In genomic region chr11:70711911-70712185, GRCh38 we compare ENCODE assay signal across 15 cellular contexts.
DNase-seq lines count a peak whose midpoint lies in the region; ATAC-seq and TF ChIP-seq lines count a peak whose summit lies in the region.
"Had no signal": no experiment of that assay in that cellular context is flagged by ENCODE, and none has a peak within 500 bp of the region (broad histone marks: within the 10 kb centered on the region; RNA-seq: fewer than 3 reads in every experiment).

No MANE protein-coding gene starts in this region.

- H3T11ph ChIP-seq in H9 (ENCODE audit: low read length), result no peak overlapping the region

- H3K79me1 ChIP-seq in H9 (ENCODE audit: insufficient read depth, low read depth, low read length, poor library complexity, severe bottlenecking) (no peaks in the 10 kb centered on the region), neuronal stem cell (ENCODE audit: low read depth, low read length) (no peaks in the 10 kb centered on the region)

- H3K23ac ChIP-seq in H9 (ENCODE audit: insufficient read length, low read depth, low read length), result no peak overlapping the region
- no peak overlapping the region for H3K23ac ChIP-seq in neuronal stem cell (ENCODE audit: low read depth, low read length, poor library complexity)

- H3K23me2 ChIP-seq in H9 (ENCODE audit: insufficient read length, low read depth, low read length, poor library complexity, severe bottlenecking), result no peaks in the 10 kb centered on the region

- no peaks in the 10 kb centered on the region for H3K36me3 Mint-ChIP-seq in H9 (ENCODE audit: insufficient read depth in 1 of 3, low read depth in 3 of 3)

- H3K9ac ChIP-seq in H9 (ENCODE audit: extremely low read depth, insufficient read length, low read length), result no peak overlapping the region
- no peak overlapping the region for H3K9ac ChIP-seq in neuronal stem cell (ENCODE audit: low read depth, low read length, poor library complexity)
- H3K9ac ChIP-seq in colonic mucosa (ENCODE audit: low read depth in 2 of 2, low read length in 2 of 2), result no peak overlapping the region

- H2BK120ac ChIP-seq in H9 (ENCODE audit: low read depth, low read length, poor library complexity, severe bottlenecking), result no peak overlapping the region
- H2BK120ac ChIP-seq in neuronal stem cell (ENCODE audit: low read depth, low read length), result no peak overlapping the region

- H3K56ac ChIP-seq in H9 (ENCODE audit: insufficient read length, low read depth, low read length), result no peak overlapping the region

- peaks cover 2% of the 10 kb centered on the region; the same call in 1 of the 2 replicates for H3K4me1 ChIP-seq in H9 (ENCODE audit: insufficient read depth, low read length)
- peaks cover 12% of the 10 kb centered on the region for H3K4me1 ChIP-seq in lower lobe of right lung
- peaks cover 13 to 16% of the 10 kb centered on the region in 2 donors for H3K4me1 ChIP-seq in neuronal stem cell (ENCODE audit: control insufficient read depth in 2 of 2, insufficient read depth in 1 of 2, low read depth in 1 of 2, low read length in 2 of 2)
- no peaks in the 10 kb centered on the region for H3K4me1 ChIP-seq in colonic mucosa

- no peaks in the 10 kb centered on the region for H3K9me3 ChIP-seq in H9 (ENCODE audit: control insufficient read depth, low read depth, low read length)
- H3K9me3 ChIP-seq in lower lobe of right lung, result no peaks in the 10 kb centered on the region
- H3K9me3 ChIP-seq in neuronal stem cell (replicated peaks in 1 of 2; ENCODE audit: control insufficient read depth in 2 of 2, insufficient read depth in 1 of 2, low read depth in 1 of 2, low read length in 2 of 2), result no peaks in the 10 kb centered on the region
- no peaks in the 10 kb centered on the region for H3K9me3 ChIP-seq in colonic mucosa
- H3K9me3 ChIP-seq: BE2C, Caco-2 had no signal

- H3K79me2 ChIP-seq in H9 (ENCODE audit: insufficient read depth, low read length), result no peaks in the 10 kb centered on the region; the same call in 1 of the 2 replicates

- H3K4me3 ChIP-seq in lower lobe of right lung, result no peak overlapping the region
- H3K4me3 ChIP-seq in neuronal stem cell (ENCODE audit: low read length in 2 of 2), result no peak overlapping the region
- no peak overlapping the region for H3K4me3 ChIP-seq in colonic mucosa
- H3K4me3 ChIP-seq: GM23338 had no signal

- ATAC-seq in lower lobe of right lung (no peak), GM19467 (IDR thresholded peaks at IDR 0.05; ENCODE audit: unreplicated experiment) (no peak)

- H3K4me3 Mint-ChIP-seq in H9, result no peak overlapping the region
- H3K4me3 Mint-ChIP-seq: CD4-positive, alpha-beta T cell; GM23338; HFFc6 had no signal

- H3K14ac ChIP-seq in H9 (ENCODE audit: insufficient read depth, low read length) (no peak overlapping the region), neuronal stem cell (ENCODE audit: low read length) (no peak overlapping the region)

- no peak overlapping the region for H2AK5ac ChIP-seq in H9 (ENCODE audit: insufficient read length, low read length)
- H2AK5ac ChIP-seq in neuronal stem cell (ENCODE audit: low read depth, low read length), result peak overlapping the region; percentile 24

- no peak overlapping the region for H2BK15ac ChIP-seq in H9 (ENCODE audit: low read depth, low read length)
- H2BK15ac ChIP-seq in neuronal stem cell (ENCODE audit: low read length), result peak overlapping the region; percentile 47

- H2BK5ac ChIP-seq in H9 (ENCODE audit: insufficient read length, low read length) (no peak overlapping the region), neuronal stem cell (ENCODE audit: low read length) (no peak overlapping the region)

- no peaks in the 10 kb centered on the region; the same call in 1 of the 2 replicates for H3K27me3 Mint-ChIP-seq in H9 (ENCODE audit: low read depth)

- H3K4me2 ChIP-seq in H9 (ENCODE audit: insufficient read depth, insufficient read length, low read length), result no peak overlapping the region
- H3K4me2 ChIP-seq in neuronal stem cell (ENCODE audit: insufficient read depth, low read length, poor library complexity, severe bottlenecking), result no peak overlapping the region
- H3K4me2 ChIP-seq: GM23338 had no signal

- H3K27ac ChIP-seq in H9 (ENCODE audit: insufficient read length, low read depth, low read length) (no peak overlapping the region), lower lobe of right lung (no peak overlapping the region), neuronal stem cell (replicated peaks; ENCODE audit: low read length) (no peak overlapping the region), colonic mucosa (no peak overlapping the region)

- H4K8ac ChIP-seq in H9 (replicated peaks; ENCODE audit: insufficient read length, low read depth, low read length) (no peak overlapping the region), neuronal stem cell (ENCODE audit: low read depth, low read length) (no peak overlapping the region)

- H4K91ac ChIP-seq in H9 (ENCODE audit: insufficient read length, low read depth, low read length) (no peak overlapping the region), neuronal stem cell (ENCODE audit: low read depth, low read length, poor library complexity) (no peak overlapping the region)

- no peaks in the 10 kb centered on the region for H4K20me1 ChIP-seq in H9 (ENCODE audit: control insufficient read depth, insufficient read depth, insufficient read length)

- H2BK12ac ChIP-seq in H9 (ENCODE audit: insufficient read length, low read depth, low read length) (no peak overlapping the region), neuronal stem cell (ENCODE audit: low read length) (no peak overlapping the region)

- intact Hi-C loops in lower lobe of right lung (cut with DNase I) (no loop called here), colonic mucosa (cut with DNase I) (no loop called here)

- H3K4me1 Mint-ChIP-seq in H9, result peaks cover 21 to 41% of the 10 kb centered on the region in 2 experiments

- no peak overlapping the region for H2AFZ ChIP-seq in H9 (ENCODE audit: low read length)
- no peak overlapping the region for H2AFZ ChIP-seq in neuronal stem cell (ENCODE audit: low read length)
- H2AFZ ChIP-seq: GM23338 had no signal

- no peak overlapping the region for H4K5ac ChIP-seq in H9 (ENCODE audit: insufficient read length, low read depth, low read length)

- no peak overlapping the region for H3K4ac ChIP-seq in H9 (ENCODE audit: low read depth, low read length)
- no peak overlapping the region for H3K4ac ChIP-seq in neuronal stem cell (ENCODE audit: low read length)

- DNase-seq in H9 (peak; percentile 21), lower lobe of right lung (peak; percentile 27), neuronal stem cell (ENCODE audit: low spot score) (no peak), NCI-H2171 (lab: John Stamatoyannopoulos, UW) (no peak), colonic mucosa (no peak)
- DNase-seq: BE2C; C1 segment of cervical spinal cord; Caco-2; CD4-positive, alpha-beta T cell; DMS79; GDM1; HFFc6; IMR-90 had no signal

- H3K27me3 ChIP-seq in H9 (ENCODE audit: insufficient read depth, low read length) (no peaks in the 10 kb centered on the region), lower lobe of right lung (ENCODE audit: low read depth) (peaks cover 5% of the 10 kb centered on the region), neuronal stem cell (ENCODE audit: control insufficient read depth in 3 of 3, insufficient read depth in 3 of 3, low read depth in 1 of 3, low read length in 3 of 3) (no peaks in the 10 kb centered on the region), colonic mucosa (no peaks in the 10 kb centered on the region)

- H3K9me3 Mint-ChIP-seq in H9, result no peaks in the 10 kb centered on the region; a peak in 1 of 5 replicates
- H3K9me3 Mint-ChIP-seq: CD4-positive, alpha-beta T cell; GM23338 had no signal

- H3K36me3 ChIP-seq in lower lobe of right lung (no peaks in the 10 kb centered on the region), neuronal stem cell (replicated peaks in 1 of 2; ENCODE audit: control insufficient read depth in 2 of 2, insufficient read depth in 2 of 2, low read length in 2 of 2) (no peaks in the 10 kb centered on the region), colonic mucosa (no peaks in the 10 kb centered on the region)
- H3K36me3 ChIP-seq: BE2C had no signal

- H2BK20ac ChIP-seq in H9 (ENCODE audit: low read depth, low read length, poor library complexity, severe bottlenecking), result no peak overlapping the region

- WGBS in H9 (ENCODE audit: extremely low coverage, insufficient read length, low lambda C conversion rate), result no CpG with 5 or more reads among the region's 11 CpGs
- no CpG with 5 or more reads among the region's 11 CpGs for WGBS in neuronal stem cell (ENCODE audit: extremely low coverage in 2 of 2, insufficient read length in 2 of 2, insufficient replicate concordance in 1 of 2), 2 donors

- H3K18ac ChIP-seq in H9 (ENCODE audit: insufficient read length, low read depth, low read length), result no peak overlapping the region
- peak overlapping the region; percentile 33 for H3K18ac ChIP-seq in neuronal stem cell (ENCODE audit: low read length)

- TF ChIP-seq CTCF in H9 (conservative IDR thresholded peaks at IDR 0.05), result no peak
- TF ChIP-seq CTCF in lower lobe of right lung (IDR thresholded peaks at IDR 0.05), result no peak
- no peak for TF ChIP-seq CTCF in colonic mucosa (IDR thresholded peaks at IDR 0.05)

- H3K27ac Mint-ChIP-seq in H9, result no peak overlapping the region
- H3K27ac Mint-ChIP-seq: CD4-positive, alpha-beta T cell; GM23338; HFFc6 had no signal

Comparison
In these comparisons a context has a peak if more than half of its experiments do, and no peak if none do; other contexts are left out.
1. DNase-seq: peak in H9 (single experiment) and lower lobe of right lung (single experiment); none in neuronal stem cell (single experiment), NCI-H2171 (single experiment) and colonic mucosa (single experiment).